In genomic region chrX:85052636-85053343, GRCh38 we compare ENCODE assay signal across 9 cellular contexts. TPM values are rescaled to one million over a fixed set of nuclear protein-coding genes. Genes with fewer than 3 reads are reported as not detected.
DNase-seq lines count a peak whose midpoint lies in the region; ATAC-seq, FAIRE-seq and TF ChIP-seq lines count a peak whose summit lies in the region.
"Had no signal": no experiment of that assay in that cellular context is flagged by ENCODE, and none has a peak within 500 bp of the region (broad histone marks: within the 10 kb centered on the region; RNA-seq: fewer than 3 reads in every experiment).

No MANE protein-coding gene starts in this region.

- intact Hi-C loops in HCT116 (cut with micrococcal nuclease) = loop anchor here (5.0 kb wide), 1 partner anchor 325 kb away; no protein-coding TSS in a partner anchor
- intact Hi-C loops in right lobe of liver (cut with DNase I) = no loop called here

- H4K20me1 ChIP-seq in HCT116 (ENCODE audit: insufficient read depth) (no peaks in the 10 kb centered on the region), astrocyte (ENCODE audit: insufficient read depth, low read length) (no peaks in the 10 kb centered on the region)

- no peaks in the 10 kb centered on the region for H3K9me3 Mint-ChIP-seq in astrocyte (ENCODE audit: unreplicated experiment)
- peaks cover 0 to under 1% (median 0%) of the 10 kb centered on the region in 9 donors for H3K9me3 Mint-ChIP-seq in naive thymus-derived CD8-positive, alpha-beta T cell

- WGBS in right lobe of liver (ENCODE audit: insufficient coverage, low coverage, low lambda C conversion rate, missing lambda C conversion rate) = 13% methylated on average over 2 of the region's 2 CpGs

- peak; percentile 45 for DNase-seq in BJ (ENCODE audit: low read depth)
- peak; percentile 15 for DNase-seq in HCT116 (ENCODE audit: low read depth, low spot score)
- peak; percentile 77 for DNase-seq in astrocyte (ENCODE audit: low read depth)
- no peak for DNase-seq in right lobe of liver
- no peak for DNase-seq in MV-4-11 (lab: John Stamatoyannopoulos, UW)
- no peak for DNase-seq in activated CD8-positive, alpha-beta memory T cell treated with anti-CD3 and anti-CD28 coated beads, Interleukin-2, amount 50 U/mL, for 48 hours
- DNase-seq in naive thymus-derived CD8-positive, alpha-beta T cell = no peak
- DNase-seq: NCI-H82 had no signal

- H3K9me2 ChIP-seq in HCT116 (ENCODE audit: insufficient read depth) = no peaks in the 10 kb centered on the region

- RAD21 ChIA-PET in HCT116 (lab: Charles Lee; ENCODE audit: low non-redundant PET in 1 of 2, low total read pairs in 2 of 2, uncharacterized antibody in 2 of 2, unreplicated experiment in 2 of 2) = no interaction called here

- peaks cover 6% of the 10 kb centered on the region for H3K4me1 Mint-ChIP-seq in astrocyte (ENCODE audit: low read depth, unreplicated experiment)
- H3K4me1 Mint-ChIP-seq in naive thymus-derived CD8-positive, alpha-beta T cell = no peaks in the 10 kb centered on the region

- TF ChIP-seq CTCF in BJ (IDR thresholded peaks at IDR 0.05; ENCODE audit: insufficient read depth, low read depth, low read length) (peak; percentile 23; the same call in 1 of the 2 replicates), HCT116 (IDR thresholded peaks at IDR 0.05 in 2 of 3, conservative IDR thresholded peaks at IDR 0.05 in 1 of 3; ENCODE audit: borderline replicate concordance in 1 of 3, insufficient read depth in 1 of 3, low read depth in 2 of 3, low read length in 2 of 3) (no peak; a peak in 1 of 6 replicates), astrocyte (IDR thresholded peaks at IDR 0.05; ENCODE audit: insufficient read depth, low read depth, low read length) (no peak), right lobe of liver (IDR thresholded peaks at IDR 0.05) (peak; percentile 21 to 50 (median 34))

- no peaks in the 10 kb centered on the region for H3K36me3 Mint-ChIP-seq in astrocyte (ENCODE audit: low read depth, unreplicated experiment)
- H3K36me3 Mint-ChIP-seq in naive thymus-derived CD8-positive, alpha-beta T cell = peaks cover 3 to 21% (median 4%) of the 10 kb centered on the region in 3 donors

- no TSS peak for BruUV-seq in HCT116 (replicated peaks; lab: Mats Ljungman, UMichigan)

- peak overlapping the region; percentile 26 for H3K27ac Mint-ChIP-seq in astrocyte (ENCODE audit: unreplicated experiment)
- H3K27ac Mint-ChIP-seq in naive thymus-derived CD8-positive, alpha-beta T cell = no peak overlapping the region

- H3K27me3 Mint-ChIP-seq in astrocyte (ENCODE audit: low read depth, unreplicated experiment) = no peaks in the 10 kb centered on the region
- H3K27me3 Mint-ChIP-seq in naive thymus-derived CD8-positive, alpha-beta T cell = no peaks in the 10 kb centered on the region

- no peak overlapping the region for H3K4me3 Mint-ChIP-seq in astrocyte (ENCODE audit: unreplicated experiment)
- H3K4me3 Mint-ChIP-seq in naive thymus-derived CD8-positive, alpha-beta T cell = no peak overlapping the region

- H3K27ac ChIP-seq in HCT116 (ENCODE audit: low read depth, low read length) (peak overlapping the region; percentile 45; the same call in 1 of the 2 replicates), astrocyte (ENCODE audit: low read depth, low read length) (peak overlapping the region; percentile 78), right lobe of liver (no peak overlapping the region)

- H3K4me2 ChIP-seq in HCT116 (ENCODE audit: low read length) (peak overlapping the region; percentile 21; the same call in 1 of the 2 replicates), astrocyte (ENCODE audit: low read length) (peak overlapping the region; percentile 66)

- H2AFZ ChIP-seq in HCT116 (ENCODE audit: low read depth, low read length, poor library complexity, severe bottlenecking) (no peak overlapping the region), astrocyte (ENCODE audit: low read depth, low read length) (no peak overlapping the region)

- H3K36me3 ChIP-seq in BJ (ENCODE audit: control insufficient read depth, insufficient read depth, low read length) = no peaks in the 10 kb centered on the region
- no peaks in the 10 kb centered on the region for H3K36me3 ChIP-seq in HCT116 (ENCODE audit: control insufficient read depth in 1 of 2, insufficient read depth in 2 of 2, low read length in 2 of 2)
- H3K36me3 ChIP-seq in astrocyte (ENCODE audit: insufficient read depth, low read length) = no peaks in the 10 kb centered on the region
- H3K36me3 ChIP-seq in right lobe of liver = no peaks in the 10 kb centered on the region

- TF ChIP-seq RAD21 in HCT116 (IDR thresholded peaks at IDR 0.05; ENCODE audit: low read depth) = peak; percentile 35; the same call in 1 of the 2 replicates

- peaks cover 0 to 17% of the 10 kb centered on the region in 2 experiments; a peak in 3 of 4 replicates for H3K4me1 ChIP-seq in HCT116 (ENCODE audit: control insufficient read depth in 1 of 2, insufficient read depth in 2 of 2, low read length in 2 of 2)
- peaks cover 9% of the 10 kb centered on the region for H3K4me1 ChIP-seq in astrocyte (ENCODE audit: insufficient read depth, low read length)
- no peaks in the 10 kb centered on the region for H3K4me1 ChIP-seq in right lobe of liver

- TF ChIP-seq POLR2A in HCT116 (IDR thresholded peaks at IDR 0.05; ENCODE audit: borderline replicate concordance, extremely low read depth, insufficient read depth, insufficient read length) (no peak), right lobe of liver (IDR thresholded peaks at IDR 0.05) (no peak)

- CTCF ChIA-PET in BJ (lab: Yijun Ruan, JAX) (interaction anchor here (1.0 to 1.1 kb wide), 2 partner anchors 323 to 324 kb away, joined by 3 to 4 read pairs; no protein-coding TSS in a partner anchor), HCT116 (lab: Charles Lee) (interaction anchor here (0.9 to 1.5 kb wide), 4 partner anchors 10 to 323 kb away, joined by 3 to 9 read pairs (median 6); partner anchors contain the start of gene APOOL)

- ATAC-seq in HCT116 (no peak), right lobe of liver (no peak), HG03196 (IDR thresholded peaks at IDR 0.05; ENCODE audit: unreplicated experiment) (no peak)
- no peak for ATAC-seq in naive thymus-derived CD8-positive, alpha-beta T cell

- H3K9me3 ChIP-seq in HCT116 (ENCODE audit: control insufficient read depth in 1 of 2, insufficient read depth in 1 of 2, low read depth in 1 of 2, low read length in 2 of 2) (no peaks in the 10 kb centered on the region), astrocyte (ENCODE audit: insufficient read depth, low read depth, low read length) (no peaks in the 10 kb centered on the region), right lobe of liver (no peaks in the 10 kb centered on the region)

- peak; percentile 88 for FAIRE-seq in astrocyte (lab: Jason Lieb, UNC)

- H3K27me3 ChIP-seq in BJ (ENCODE audit: control insufficient read depth, insufficient read depth, low read length) = no peaks in the 10 kb centered on the region
- H3K27me3 ChIP-seq in HCT116 (ENCODE audit: insufficient read depth, low read length) = no peaks in the 10 kb centered on the region
- no peaks in the 10 kb centered on the region for H3K27me3 ChIP-seq in astrocyte (ENCODE audit: insufficient read depth, low read length)
- H3K27me3 ChIP-seq in right lobe of liver = peaks cover 0 to 7% of the 10 kb centered on the region in 2 donors

- H3K9ac ChIP-seq in HCT116 (ENCODE audit: low read length) (no peak overlapping the region), astrocyte (ENCODE audit: low read length) (peak overlapping the region; percentile 61)

- no peak overlapping the region for H3K4me3 ChIP-seq in BJ (ENCODE audit: low read depth, low read length)
- H3K4me3 ChIP-seq in HCT116 (replicated peaks in 1 of 2; ENCODE audit: low read depth in 1 of 2, low read length in 2 of 2) = no peak overlapping the region
- no peak overlapping the region for H3K4me3 ChIP-seq in astrocyte (ENCODE audit: insufficient read depth, low read depth, low read length)
- H3K4me3 ChIP-seq in right lobe of liver = no peak overlapping the region

- H3K79me2 ChIP-seq in HCT116 (ENCODE audit: insufficient read depth, low read length) (no peaks in the 10 kb centered on the region), astrocyte (ENCODE audit: insufficient read depth, low read length) (no peaks in the 10 kb centered on the region)

- POLR2A ChIA-PET in BJ (lab: Charles Lee) = interaction anchor here (0.6 kb wide), 1 partner anchor 49 kb away, joined by 3 read pairs; no protein-coding TSS in a partner anchor
- POLR2A ChIA-PET in HCT116 (lab: Charles Lee) = no interaction called here
- POLR2A ChIA-PET in naive thymus-derived CD8-positive, alpha-beta T cell (lab: Charles Lee) = no interaction called here

TF ChIP-seq in HCT116, 20 proteins besides CTCF, POLR2A, EP300 and RAD21:
- 0 out of 2 replicates have a peak, but pooled peaks have one; percentile 2 for TF ChIP-seq FOSL1 (IDR thresholded peaks at IDR 0.05; ENCODE audit: low read depth)
- TF ChIP-seq EZH2phosphoT487 (IDR thresholded peaks at IDR 0.05; ENCODE audit: borderline replicate concordance) = no peak
- 0 out of 2 replicates have a peak, but pooled peaks have one; percentile 30 for TF ChIP-seq SRF (IDR thresholded peaks at IDR 0.05; ENCODE audit: low read depth)
- no peak for TF ChIP-seq ZNF274 (IDR thresholded peaks at IDR 0.05; ENCODE audit: low read depth, low read length)
- no peak for TF ChIP-seq ELF1 (IDR thresholded peaks at IDR 0.05; ENCODE audit: borderline replicate concordance, low read depth)

RNA-seq across cellular contexts. Expression of gene APOOL, which starts 49.1 kb away (rescaled TPM):
- 2.5 and 5.6 TPM in 2 replicates for polyA plus RNA-seq in BJ (2011; rRNA removed)
- 5.2 and 7.4 TPM in 2 replicates for polyA minus RNA-seq in BJ (2011; rRNA and poly(A)+ RNA removed)
- total RNA-seq in HCT116 (2021; ENCODE audit: unreplicated experiment) = 24.5 TPM
- 6.0 and 8.3 TPM in 2 replicates for polyA plus RNA-seq in HCT116 (2012)
- total RNA-seq in astrocyte = 15.9 and 18.2 TPM in 2 replicates
- total RNA-seq in right lobe of liver = 10 to 100 TPM; 14.3 to 25.3 (median 20.0) TPM
- total RNA-seq in naive thymus-derived CD8-positive, alpha-beta T cell = 10 to 100 TPM in 1 of 2 experiments, 1 to 10 TPM in 1; 8.9 to 12.0 TPM
- 1 to 10 TPM; 3.5 to 5.3 (median 4.8) TPM for polyA plus RNA-seq in naive thymus-derived CD8-positive, alpha-beta T cell

Comparison
In these comparisons a context has a peak if more than half of its experiments do, and no peak if none do; other contexts are left out.
1. DNase-seq: peak in BJ (single experiment), HCT116 (single experiment) and astrocyte (single experiment); none in right lobe of liver (0 of 3), MV-4-11 (single experiment), activated CD8-positive, alpha-beta memory T cell treated with anti-CD3 and anti-CD28 coated beads, Interleukin-2, amount 50 U/mL, for 48 hours (single experiment) and naive thymus-derived CD8-positive, alpha-beta T cell (0 of 10).
2. CTCF ChIP-seq: peak in BJ (single experiment) and right lobe of liver (4 of 4); none in HCT116 (0 of 3) and astrocyte (single experiment).
3. H3K27ac ChIP-seq: peak in HCT116 (single experiment) and astrocyte (single experiment); none in right lobe of liver (0 of 3).